1 cellular context compared by ENCODE assay signal in the genomic region with DNA sequence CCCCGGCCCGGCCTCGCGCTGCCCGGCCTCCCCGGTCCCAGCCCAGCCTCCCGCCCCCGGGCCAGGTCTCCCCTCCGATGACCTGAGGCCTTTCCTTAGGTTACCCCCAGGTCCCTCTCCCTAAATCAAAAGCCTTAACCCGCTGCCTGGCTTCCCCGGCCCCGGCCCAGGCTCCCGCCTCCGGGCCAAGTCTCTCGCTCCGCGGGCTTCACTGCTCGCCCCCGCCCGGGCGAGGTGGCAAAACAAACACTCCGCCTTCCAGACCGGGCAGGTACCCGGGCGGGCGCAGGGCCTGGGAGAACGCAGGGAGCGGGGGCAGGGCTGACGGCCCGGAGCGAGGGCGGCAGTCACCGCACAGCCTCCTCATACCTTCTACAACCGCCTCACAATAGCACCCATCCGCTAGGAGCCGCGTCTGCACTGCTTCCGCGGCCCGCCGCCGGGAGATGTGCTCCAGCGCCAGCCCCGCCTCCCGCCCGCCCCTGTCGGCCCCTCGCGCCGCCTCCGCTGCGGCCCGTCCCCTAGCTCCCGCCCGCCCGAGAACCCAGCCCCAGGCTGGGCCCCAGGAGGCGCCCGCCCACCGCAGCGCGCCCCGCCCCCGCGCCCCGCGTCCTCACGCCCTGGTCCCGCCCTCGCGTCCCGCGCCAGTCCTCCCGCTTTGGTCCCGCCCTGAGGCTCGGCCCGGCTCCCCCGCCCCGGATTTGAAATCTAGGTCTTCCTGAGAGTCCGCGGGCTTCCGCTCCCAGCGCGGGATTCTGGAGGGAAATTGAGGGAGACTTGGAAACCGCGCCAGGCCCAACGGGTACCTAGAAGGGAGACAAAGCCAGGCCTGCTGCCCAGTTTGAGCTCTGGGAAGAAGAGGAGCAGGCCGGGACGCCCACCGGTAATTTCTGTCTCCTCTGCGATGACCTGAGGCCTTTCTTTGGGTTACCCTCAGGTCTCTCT.
A peak's percentile ranks its signal among the peaks of the same experiment; 100 is the strongest.
TF ChIP-seq lines count a peak whose summit lies in the region.

A gene (minus strand): TSS at position 422 of the 945 bp plus-strand sequence. CDS start 10,994 bp downstream, outside the sequence.
A gene with protein sequence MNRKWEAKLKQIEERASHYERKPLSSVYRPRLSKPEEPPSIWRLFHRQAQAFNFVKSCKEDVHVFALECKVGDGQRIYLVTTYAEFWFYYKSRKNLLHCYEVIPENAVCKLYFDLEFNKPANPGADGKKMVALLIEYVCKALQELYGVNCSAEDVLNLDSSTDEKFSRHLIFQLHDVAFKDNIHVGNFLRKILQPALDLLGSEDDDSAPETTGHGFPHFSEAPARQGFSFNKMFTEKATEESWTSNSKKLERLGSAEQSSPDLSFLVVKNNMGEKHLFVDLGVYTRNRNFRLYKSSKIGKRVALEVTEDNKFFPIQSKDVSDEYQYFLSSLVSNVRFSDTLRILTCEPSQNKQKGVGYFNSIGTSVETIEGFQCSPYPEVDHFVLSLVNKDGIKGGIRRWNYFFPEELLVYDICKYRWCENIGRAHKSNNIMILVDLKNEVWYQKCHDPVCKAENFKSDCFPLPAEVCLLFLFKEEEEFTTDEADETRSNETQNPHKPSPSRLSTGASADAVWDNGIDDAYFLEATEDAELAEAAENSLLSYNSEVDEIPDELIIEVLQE (plus strand): TSS at position 713 of the 945 bp plus-strand sequence. CDS start 7,403 bp downstream, outside the sequence.

TF ChIP-seq in K562, 482 proteins besides CTCF, POLR2A, EP300 and RAD21 (continued from another document and continues in another):
- TF ChIP-seq SREBF1 (IDR thresholded peaks at IDR 0.05; ENCODE audit: borderline replicate concordance, low read depth, low read length) (no peak), NR2C2 (CRISPR knock-in tag; IDR thresholded peaks at IDR 0.05) (0 out of 2 replicates have a peak, but pooled peaks have one; percentile 18), NR2C2 (tag; IDR thresholded peaks at IDR 0.05) (peak; percentile 88), ZBTB17 (CRISPR knock-in tag; IDR thresholded peaks at IDR 0.05) (no peak), ESRRB (CRISPR knock-in tag; IDR thresholded peaks at IDR 0.05; ENCODE audit: borderline replicate concordance) (no peak), EGR1 (conservative IDR thresholded peaks at IDR 0.05) (peak; percentile 89), PHTF2 (CRISPR knock-in tag; IDR thresholded peaks at IDR 0.05) (no peak), PTTG1 (tag; IDR thresholded peaks at IDR 0.05; ENCODE audit: low read depth) (no peak), SMAD3 (CRISPR knock-in tag; conservative IDR thresholded peaks at IDR 0.05) (0 out of 2 replicates have a peak, but pooled peaks have one; percentile 20), ZNF140 (CRISPR knock-in tag; IDR thresholded peaks at IDR 0.05) (no peak), CBFA2T3 (IDR thresholded peaks at IDR 0.05) (0 out of 2 replicates have a peak, but pooled peaks have one; percentile 2), GABPA (tag; conservative IDR thresholded peaks at IDR 0.05; ENCODE audit: low read depth) (peak; percentile 80), ZBTB7A (IDR thresholded peaks at IDR 0.05; ENCODE audit: borderline replicate concordance, control insufficient read depth, low read depth, low read length) (peak; percentile 62; the same call in 1 of the 2 replicates), SRSF7 (optimal IDR thresholded peaks at IDR 0.05; ENCODE audit: low read depth, low read length) (no peak), SNIP1 (IDR thresholded peaks at IDR 0.05; ENCODE audit: low read depth) (no peak), MYNN (IDR thresholded peaks at IDR 0.05) (no peak), MYNN (CRISPR knock-in tag; IDR thresholded peaks at IDR 0.05) (no peak), TAF15 (IDR thresholded peaks at IDR 0.05; ENCODE audit: low read depth, low read length) (no peak), SMARCB1 (IDR thresholded peaks at IDR 0.05; ENCODE audit: insufficient read length, low read depth) (no peak), FIP1L1 (IDR thresholded peaks at IDR 0.05; ENCODE audit: low read depth, low read length, poor library complexity, severe bottlenecking) (no peak), CXXC5 (CRISPR knock-in tag; IDR thresholded peaks at IDR 0.05) (peak; percentile 54; the same call in 1 of the 2 replicates), CBFB (CRISPR knock-in tag; IDR thresholded peaks at IDR 0.05) (no peak), GATA2 (CRISPR knock-in tag; IDR thresholded peaks at IDR 0.05) (no peak), ZNF584 (CRISPR knock-in tag; IDR thresholded peaks at IDR 0.05; ENCODE audit: low read depth) (no peak), POLR2H (tag; IDR thresholded peaks at IDR 0.05; ENCODE audit: low read depth) (peak; percentile 79), ZBTB1 (CRISPR knock-in tag; IDR thresholded peaks at IDR 0.05; ENCODE audit: borderline replicate concordance, low read depth) (peak; percentile 67; the same call in 1 of the 2 replicates), SIX5 (IDR thresholded peaks at IDR 0.05; ENCODE audit: borderline replicate concordance in 1 of 2, insufficient read depth in 1 of 2, low read depth in 1 of 2, low read length in 2 of 2) (no peak), TFAM (CRISPR knock-in tag; conservative IDR thresholded peaks at IDR 0.05) (no peak), POLR3G (IDR thresholded peaks at IDR 0.05; ENCODE audit: extremely low read depth, insufficient read length, insufficient replicate concordance) (no peak), SRF (CRISPR knock-in tag; IDR thresholded peaks at IDR 0.05) (0 out of 4 replicates have a peak, but pooled peaks of 1 of the 2 experiments have one; percentile 41), CREBBP (IDR thresholded peaks at IDR 0.05; ENCODE audit: low read depth, low read length) (no peak), SMARCC2 (IDR thresholded peaks at IDR 0.05; ENCODE audit: low read depth) (no peak), MEF2D (tag; conservative IDR thresholded peaks at IDR 0.05; ENCODE audit: low read depth) (no peak)
- TF ChIP-seq, protein P1, sequence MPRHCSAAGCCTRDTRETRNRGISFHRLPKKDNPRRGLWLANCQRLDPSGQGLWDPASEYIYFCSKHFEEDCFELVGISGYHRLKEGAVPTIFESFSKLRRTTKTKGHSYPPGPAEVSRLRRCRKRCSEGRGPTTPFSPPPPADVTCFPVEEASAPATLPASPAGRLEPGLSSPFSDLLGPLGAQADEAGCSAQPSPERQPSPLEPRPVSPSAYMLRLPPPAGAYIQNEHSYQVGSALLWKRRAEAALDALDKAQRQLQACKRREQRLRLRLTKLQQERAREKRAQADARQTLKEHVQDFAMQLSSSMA (CRISPR knock-in tag; IDR thresholded peaks at IDR 0.05), result no peak
- TF ChIP-seq, protein P2, sequence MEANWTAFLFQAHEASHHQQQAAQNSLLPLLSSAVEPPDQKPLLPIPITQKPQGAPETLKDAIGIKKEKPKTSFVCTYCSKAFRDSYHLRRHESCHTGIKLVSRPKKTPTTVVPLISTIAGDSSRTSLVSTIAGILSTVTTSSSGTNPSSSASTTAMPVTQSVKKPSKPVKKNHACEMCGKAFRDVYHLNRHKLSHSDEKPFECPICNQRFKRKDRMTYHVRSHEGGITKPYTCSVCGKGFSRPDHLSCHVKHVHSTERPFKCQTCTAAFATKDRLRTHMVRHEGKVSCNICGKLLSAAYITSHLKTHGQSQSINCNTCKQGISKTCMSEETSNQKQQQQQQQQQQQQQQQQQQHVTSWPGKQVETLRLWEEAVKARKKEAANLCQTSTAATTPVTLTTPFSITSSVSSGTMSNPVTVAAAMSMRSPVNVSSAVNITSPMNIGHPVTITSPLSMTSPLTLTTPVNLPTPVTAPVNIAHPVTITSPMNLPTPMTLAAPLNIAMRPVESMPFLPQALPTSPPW (CRISPR knock-in tag; IDR thresholded peaks at IDR 0.05), result peak; percentile 87
- TF ChIP-seq, protein P3, sequence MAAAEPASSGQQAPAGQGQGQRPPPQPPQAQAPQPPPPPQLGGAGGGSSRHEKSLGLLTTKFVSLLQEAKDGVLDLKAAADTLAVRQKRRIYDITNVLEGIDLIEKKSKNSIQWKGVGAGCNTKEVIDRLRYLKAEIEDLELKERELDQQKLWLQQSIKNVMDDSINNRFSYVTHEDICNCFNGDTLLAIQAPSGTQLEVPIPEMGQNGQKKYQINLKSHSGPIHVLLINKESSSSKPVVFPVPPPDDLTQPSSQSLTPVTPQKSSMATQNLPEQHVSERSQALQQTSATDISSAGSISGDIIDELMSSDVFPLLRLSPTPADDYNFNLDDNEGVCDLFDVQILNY (CRISPR knock-in tag; IDR thresholded peaks at IDR 0.05), result no peak
- TF ChIP-seq, protein P4, sequence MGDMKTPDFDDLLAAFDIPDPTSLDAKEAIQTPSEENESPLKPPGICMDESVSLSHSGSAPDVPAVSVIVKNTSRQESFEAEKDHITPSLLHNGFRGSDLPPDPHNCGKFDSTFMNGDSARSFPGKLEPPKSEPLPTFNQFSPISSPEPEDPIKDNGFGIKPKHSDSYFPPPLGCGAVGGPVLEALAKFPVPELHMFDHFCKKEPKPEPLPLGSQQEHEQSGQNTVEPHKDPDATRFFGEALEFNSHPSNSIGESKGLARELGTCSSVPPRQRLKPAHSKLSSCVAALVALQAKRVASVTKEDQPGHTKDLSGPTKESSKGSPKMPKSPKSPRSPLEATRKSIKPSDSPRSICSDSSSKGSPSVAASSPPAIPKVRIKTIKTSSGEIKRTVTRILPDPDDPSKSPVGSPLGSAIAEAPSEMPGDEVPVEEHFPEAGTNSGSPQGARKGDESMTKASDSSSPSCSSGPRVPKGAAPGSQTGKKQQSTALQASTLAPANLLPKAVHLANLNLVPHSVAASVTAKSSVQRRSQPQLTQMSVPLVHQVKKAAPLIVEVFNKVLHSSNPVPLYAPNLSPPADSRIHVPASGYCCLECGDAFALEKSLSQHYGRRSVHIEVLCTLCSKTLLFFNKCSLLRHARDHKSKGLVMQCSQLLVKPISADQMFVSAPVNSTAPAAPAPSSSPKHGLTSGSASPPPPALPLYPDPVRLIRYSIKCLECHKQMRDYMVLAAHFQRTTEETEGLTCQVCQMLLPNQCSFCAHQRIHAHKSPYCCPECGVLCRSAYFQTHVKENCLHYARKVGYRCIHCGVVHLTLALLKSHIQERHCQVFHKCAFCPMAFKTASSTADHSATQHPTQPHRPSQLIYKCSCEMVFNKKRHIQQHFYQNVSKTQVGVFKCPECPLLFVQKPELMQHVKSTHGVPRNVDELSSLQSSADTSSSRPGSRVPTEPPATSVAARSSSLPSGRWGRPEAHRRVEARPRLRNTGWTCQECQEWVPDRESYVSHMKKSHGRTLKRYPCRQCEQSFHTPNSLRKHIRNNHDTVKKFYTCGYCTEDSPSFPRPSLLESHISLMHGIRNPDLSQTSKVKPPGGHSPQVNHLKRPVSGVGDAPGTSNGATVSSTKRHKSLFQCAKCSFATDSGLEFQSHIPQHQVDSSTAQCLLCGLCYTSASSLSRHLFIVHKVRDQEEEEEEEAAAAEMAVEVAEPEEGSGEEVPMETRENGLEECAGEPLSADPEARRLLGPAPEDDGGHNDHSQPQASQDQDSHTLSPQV (IDR thresholded peaks at IDR 0.05), result no peak
- TF ChIP-seq, protein P5, sequence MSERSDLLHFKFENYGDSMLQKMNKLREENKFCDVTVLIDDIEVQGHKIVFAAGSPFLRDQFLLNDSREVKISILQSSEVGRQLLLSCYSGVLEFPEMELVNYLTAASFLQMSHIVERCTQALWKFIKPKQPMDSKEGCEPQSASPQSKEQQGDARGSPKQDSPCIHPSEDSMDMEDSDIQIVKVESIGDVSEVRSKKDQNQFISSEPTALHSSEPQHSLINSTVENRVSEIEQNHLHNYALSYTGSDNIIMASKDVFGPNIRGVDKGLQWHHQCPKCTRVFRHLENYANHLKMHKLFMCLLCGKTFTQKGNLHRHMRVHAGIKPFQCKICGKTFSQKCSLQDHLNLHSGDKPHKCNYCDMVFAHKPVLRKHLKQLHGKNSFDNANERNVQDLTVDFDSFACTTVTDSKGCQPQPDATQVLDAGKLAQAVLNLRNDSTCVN (CRISPR knock-in tag; IDR thresholded peaks at IDR 0.05), result no peak
- TF ChIP-seq, protein P6, sequence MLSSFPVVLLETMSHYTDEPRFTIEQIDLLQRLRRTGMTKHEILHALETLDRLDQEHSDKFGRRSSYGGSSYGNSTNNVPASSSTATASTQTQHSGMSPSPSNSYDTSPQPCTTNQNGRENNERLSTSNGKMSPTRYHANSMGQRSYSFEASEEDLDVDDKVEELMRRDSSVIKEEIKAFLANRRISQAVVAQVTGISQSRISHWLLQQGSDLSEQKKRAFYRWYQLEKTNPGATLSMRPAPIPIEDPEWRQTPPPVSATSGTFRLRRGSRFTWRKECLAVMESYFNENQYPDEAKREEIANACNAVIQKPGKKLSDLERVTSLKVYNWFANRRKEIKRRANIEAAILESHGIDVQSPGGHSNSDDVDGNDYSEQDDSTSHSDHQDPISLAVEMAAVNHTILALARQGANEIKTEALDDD (IDR thresholded peaks at IDR 0.05), result no peak
- TF ChIP-seq, protein P7, sequence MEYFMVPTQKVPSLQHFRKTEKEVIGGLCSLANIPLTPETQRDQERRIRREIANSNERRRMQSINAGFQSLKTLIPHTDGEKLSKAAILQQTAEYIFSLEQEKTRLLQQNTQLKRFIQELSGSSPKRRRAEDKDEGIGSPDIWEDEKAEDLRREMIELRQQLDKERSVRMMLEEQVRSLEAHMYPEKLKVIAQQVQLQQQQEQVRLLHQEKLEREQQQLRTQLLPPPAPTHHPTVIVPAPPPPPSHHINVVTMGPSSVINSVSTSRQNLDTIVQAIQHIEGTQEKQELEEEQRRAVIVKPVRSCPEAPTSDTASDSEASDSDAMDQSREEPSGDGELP (CRISPR knock-in tag; IDR thresholded peaks at IDR 0.05; ENCODE audit: borderline replicate concordance), result peak; percentile 67
- TF ChIP-seq, protein P8, sequence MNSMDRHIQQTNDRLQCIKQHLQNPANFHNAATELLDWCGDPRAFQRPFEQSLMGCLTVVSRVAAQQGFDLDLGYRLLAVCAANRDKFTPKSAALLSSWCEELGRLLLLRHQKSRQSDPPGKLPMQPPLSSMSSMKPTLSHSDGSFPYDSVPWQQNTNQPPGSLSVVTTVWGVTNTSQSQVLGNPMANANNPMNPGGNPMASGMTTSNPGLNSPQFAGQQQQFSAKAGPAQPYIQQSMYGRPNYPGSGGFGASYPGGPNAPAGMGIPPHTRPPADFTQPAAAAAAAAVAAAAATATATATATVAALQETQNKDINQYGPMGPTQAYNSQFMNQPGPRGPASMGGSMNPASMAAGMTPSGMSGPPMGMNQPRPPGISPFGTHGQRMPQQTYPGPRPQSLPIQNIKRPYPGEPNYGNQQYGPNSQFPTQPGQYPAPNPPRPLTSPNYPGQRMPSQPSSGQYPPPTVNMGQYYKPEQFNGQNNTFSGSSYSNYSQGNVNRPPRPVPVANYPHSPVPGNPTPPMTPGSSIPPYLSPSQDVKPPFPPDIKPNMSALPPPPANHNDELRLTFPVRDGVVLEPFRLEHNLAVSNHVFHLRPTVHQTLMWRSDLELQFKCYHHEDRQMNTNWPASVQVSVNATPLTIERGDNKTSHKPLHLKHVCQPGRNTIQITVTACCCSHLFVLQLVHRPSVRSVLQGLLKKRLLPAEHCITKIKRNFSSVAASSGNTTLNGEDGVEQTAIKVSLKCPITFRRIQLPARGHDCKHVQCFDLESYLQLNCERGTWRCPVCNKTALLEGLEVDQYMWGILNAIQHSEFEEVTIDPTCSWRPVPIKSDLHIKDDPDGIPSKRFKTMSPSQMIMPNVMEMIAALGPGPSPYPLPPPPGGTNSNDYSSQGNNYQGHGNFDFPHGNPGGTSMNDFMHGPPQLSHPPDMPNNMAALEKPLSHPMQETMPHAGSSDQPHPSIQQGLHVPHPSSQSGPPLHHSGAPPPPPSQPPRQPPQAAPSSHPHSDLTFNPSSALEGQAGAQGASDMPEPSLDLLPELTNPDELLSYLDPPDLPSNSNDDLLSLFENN (IDR thresholded peaks at IDR 0.05; ENCODE audit: low read depth in 2 of 2, low read length in 2 of 2), result no peak
